In the genomic region with DNA sequence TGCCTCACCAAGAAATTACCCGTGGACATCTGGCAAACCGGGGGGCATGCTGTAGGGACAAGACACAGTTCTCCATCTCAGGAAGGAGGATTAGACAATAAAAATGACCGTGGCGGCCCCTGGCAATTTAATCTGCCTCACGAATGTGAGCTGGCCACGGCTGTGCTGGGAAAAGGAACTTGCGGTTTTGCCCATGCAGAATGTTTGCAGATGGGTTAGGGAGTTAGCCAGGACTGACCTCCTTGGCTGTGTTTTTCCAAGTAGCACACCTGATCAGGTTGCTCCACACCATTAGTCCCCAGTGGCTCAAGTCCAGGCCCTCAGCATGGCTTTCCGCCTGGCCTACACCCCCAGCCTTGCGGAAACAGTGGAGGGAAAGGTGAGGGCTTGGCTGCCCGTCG, we compare ENCODE assay signal across 8 cellular contexts. TPM values are rescaled to one million over a fixed set of nuclear protein-coding genes. Genes with fewer than 3 reads are reported as not detected.
DNase-seq lines count a peak whose midpoint lies in the region; ATAC-seq and TF ChIP-seq lines count a peak whose summit lies in the region.

No MANE protein-coding gene starts in this region.

- POLR2A ChIA-PET in HEK293T (lab: Yijun Ruan, JAX), result no interaction called here

- H3K4me1 ChIP-seq in heart right ventricle, result peaks cover 36 to 99% (median 88%) of the 10 kb centered on the region in 9 donors
- H3K4me1 ChIP-seq in lower lobe of right lung, result peaks cover 97% of the 10 kb centered on the region
- peaks cover 5 to 10% of the 10 kb centered on the region in 2 donors for H3K4me1 ChIP-seq in aorta (ENCODE audit: control insufficient read depth in 1 of 2, insufficient read depth in 2 of 2, low read length in 2 of 2)

- TF ChIP-seq CTCF in heart right ventricle (IDR thresholded peaks at IDR 0.05) (no peak), lower lobe of right lung (IDR thresholded peaks at IDR 0.05) (no peak)

- H3K27me3 ChIP-seq in heart right ventricle (no peaks in the 10 kb centered on the region), lower lobe of right lung (ENCODE audit: low read depth) (no peaks in the 10 kb centered on the region), aorta (ENCODE audit: control insufficient read depth in 1 of 2, insufficient read depth in 2 of 2, low read length in 1 of 2) (no peaks in the 10 kb centered on the region)

- DNase-seq in heart right ventricle, result no peak
- no peak for DNase-seq in Right ventricle myocardium superior
- DNase-seq in astrocyte of the hippocampus (ENCODE audit: low read depth, low spot score), result peak; percentile 76
- peak; percentile 80 for DNase-seq in lower lobe of right lung
- DNase-seq in aorta, result peak in 1 of 2 donors; percentile 60
- no peak for DNase-seq in NCI-H526 (lab: John Stamatoyannopoulos, UW)
- no peak for DNase-seq in NCI-H2171 (lab: John Stamatoyannopoulos, UW)
- DNase-seq in HEK293T (ENCODE audit: extremely low spot score), result no peak

- H3K9me3 ChIP-seq in heart right ventricle, result no peaks in the 10 kb centered on the region
- H3K9me3 ChIP-seq in lower lobe of right lung, result no peaks in the 10 kb centered on the region
- H3K9me3 ChIP-seq in aorta (ENCODE audit: control insufficient read depth, low read length), result no peaks in the 10 kb centered on the region

- intact Hi-C loops in heart right ventricle (cut with DNase I), result no loop called here
- intact Hi-C loops in Right ventricle myocardium superior (cut with DNase I), result no loop called here
- intact Hi-C loops in lower lobe of right lung (cut with DNase I), result no loop called here
- intact Hi-C loops in aorta (cut with DNase I), result no loop called here

- CTCF ChIA-PET in HEK293T (lab: Yijun Ruan, JAX), result no interaction called here

- H3K4me3 ChIP-seq in heart right ventricle (no peak overlapping the region), lower lobe of right lung (no peak overlapping the region), aorta (ENCODE audit: low read length in 2 of 2) (no peak overlapping the region)

- WGBS in heart right ventricle, 2 donors, result 78 to 83% methylated on average over 11 of the region's 11 CpGs
- WGBS in aorta, 2 donors, result 82% methylated on average over 11 of the region's 11 CpGs

- ATAC-seq in heart right ventricle (no peak), Right ventricle myocardium superior (ENCODE audit: poor library complexity) (no peak), lower lobe of right lung (peak; percentile 74 to 77), aorta (ENCODE audit: low FRiP score) (no peak)

- H3K36me3 ChIP-seq in heart right ventricle (peaks cover 0 to 53% (median 8%) of the 10 kb centered on the region in 9 donors), lower lobe of right lung (peaks cover 30% of the 10 kb centered on the region), aorta (ENCODE audit: control insufficient read depth in 1 of 2, insufficient read depth in 2 of 2, low read length in 1 of 2) (no peaks in the 10 kb centered on the region)

- peak overlapping the region in 9 of 10 donors; percentile 56 to 98 (median 71) for H3K27ac ChIP-seq in heart right ventricle
- peak overlapping the region; percentile 84 for H3K27ac ChIP-seq in lower lobe of right lung
- peak overlapping the region; percentile 46 to 90 for H3K27ac ChIP-seq in aorta (ENCODE audit: low read depth in 1 of 2, low read length in 2 of 2)

TF ChIP-seq in HEK293T, 16 proteins besides CTCF, POLR2A, EP300 and RAD21:
- no peak for TF ChIP-seq ARNT (IDR thresholded peaks at IDR 0.05)
- TF ChIP-seq, protein P1, sequence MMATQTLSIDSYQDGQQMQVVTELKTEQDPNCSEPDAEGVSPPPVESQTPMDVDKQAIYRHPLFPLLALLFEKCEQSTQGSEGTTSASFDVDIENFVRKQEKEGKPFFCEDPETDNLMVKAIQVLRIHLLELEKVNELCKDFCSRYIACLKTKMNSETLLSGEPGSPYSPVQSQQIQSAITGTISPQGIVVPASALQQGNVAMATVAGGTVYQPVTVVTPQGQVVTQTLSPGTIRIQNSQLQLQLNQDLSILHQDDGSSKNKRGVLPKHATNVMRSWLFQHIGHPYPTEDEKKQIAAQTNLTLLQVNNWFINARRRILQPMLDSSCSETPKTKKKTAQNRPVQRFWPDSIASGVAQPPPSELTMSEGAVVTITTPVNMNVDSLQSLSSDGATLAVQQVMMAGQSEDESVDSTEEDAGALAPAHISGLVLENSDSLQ (IDR thresholded peaks at IDR 0.05), result no peak
- no peak for TF ChIP-seq BHLHE40 (IDR thresholded peaks at IDR 0.05; ENCODE audit: borderline replicate concordance)
- no peak for TF ChIP-seq SUZ12 (IDR thresholded peaks at IDR 0.05)
- no peak for TF ChIP-seq SP1 (IDR thresholded peaks at IDR 0.05)
- no peak for TF ChIP-seq TARDBP (IDR thresholded peaks at IDR 0.05)
TF ChIP-seq in HEK293T: peak in this region for 0.

RNA-seq across cellular contexts. Expression of a gene that starts 20.8 kb away (rescaled TPM):
- 100 to 1,000 TPM in 8 of 10 donors, 10 to 100 TPM in 2; 81.9 to 163 (median 127) TPM for total RNA-seq in heart right ventricle
- 100 to 1,000 TPM in 1 of 2 donors, 10 to 100 TPM in 1; 16.4 to 147 TPM for polyA plus RNA-seq in heart right ventricle
- total RNA-seq in Right ventricle myocardium superior, result 128 TPM
- total RNA-seq in lower lobe of right lung, result 68.1 TPM
- 100 to 1,000 TPM in 1 of 2 donors, 10 to 100 TPM in 1; 65.9 to 128 TPM for total RNA-seq in aorta
- 100 to 1,000 TPM in 1 of 2 donors, 10 to 100 TPM in 1; 21.4 to 108 TPM for polyA plus RNA-seq in aorta

RNA-seq across cellular contexts. Expression of a gene that starts 56.5 kb away (rescaled TPM):
- total RNA-seq in heart right ventricle (10 to 100 TPM; 11.9 to 20.8 (median 14.4) TPM), Right ventricle myocardium superior (16.3 TPM), lower lobe of right lung (14.2 TPM), aorta (10 to 100 TPM in 1 of 2 donors, 1 to 10 TPM in 1; 6.1 to 10.0 TPM)
- polyA plus RNA-seq in heart right ventricle (1 to 10 TPM; 8.0 to 9.9 TPM), aorta (10 to 100 TPM; 10.8 to 11.5 TPM)

RNA-seq across cellular contexts. Expression of a gene that starts 56.7 kb away (rescaled TPM):
- total RNA-seq in heart right ventricle (10 to 100 TPM; 33.3 to 46.5 (median 37.5) TPM), Right ventricle myocardium superior (33.6 TPM), lower lobe of right lung (54.9 TPM), aorta (10 to 100 TPM; 47.2 to 48.6 TPM)
- polyA plus RNA-seq in heart right ventricle (10 to 100 TPM; 16.5 to 52.7 TPM), aorta (10 to 100 TPM; 12.6 to 70.8 TPM)

Comparison
In these comparisons a context has a peak if more than half of its experiments do, and no peak if none do; other contexts are left out.
1. ATAC-seq: peak in lower lobe of right lung (2 of 2); none in heart right ventricle (0 of 8), Right ventricle myocardium superior (single experiment) and aorta (single experiment).
2. DNase-seq: peak in astrocyte of the hippocampus (single experiment) and lower lobe of right lung (single experiment); none in heart right ventricle (0 of 2), Right ventricle myocardium superior (single experiment), NCI-H526 (0 of 2), NCI-H2171 (single experiment) and HEK293T (single experiment).
3. Peak in every context shown above with its lines, with median percentiles within 50 percentile points of each other: H3K27ac ChIP-seq.